Comparison of ENCODE assay signal across 1 cellular context in genomic region chr6:26361544-26361943, GRCh38.
TF ChIP-seq lines count a peak whose summit lies in the region.

No MANE protein-coding gene starts in this region.

TF ChIP-seq in SK-N-SH treated with all-trans-retinoic acid at 6 μM for 48 hours, 23 proteins besides CTCF, POLR2A, EP300 and RAD21 (continued from another document):
- no peak for TF ChIP-seq TSHZ2 (CRISPR knock-in tag; IDR thresholded peaks at IDR 0.05)
- TF ChIP-seq SNAI2 (CRISPR knock-in tag; IDR thresholded peaks at IDR 0.05) = no peak
- no peak for TF ChIP-seq GLIS3 (CRISPR knock-in tag; IDR thresholded peaks at IDR 0.05)
- no peak for TF ChIP-seq ZFP30 (CRISPR knock-in tag; IDR thresholded peaks at IDR 0.05)
- TF ChIP-seq ZC3H10 (CRISPR knock-in tag; IDR thresholded peaks at IDR 0.05) = no peak
- no peak for TF ChIP-seq ESRRG (CRISPR knock-in tag; IDR thresholded peaks at IDR 0.05)
- no peak for TF ChIP-seq ARNTL (CRISPR knock-in tag; IDR thresholded peaks at IDR 0.05; ENCODE audit: borderline replicate concordance, low read depth)
- TF ChIP-seq PPARA (CRISPR knock-in tag; IDR thresholded peaks at IDR 0.05; ENCODE audit: borderline replicate concordance) = no peak
